In genomic region chr9:6247266-6247665, GRCh38 we compare ENCODE assay signal across 1 cellular context.
TF ChIP-seq lines count a peak whose summit lies in the region.

No MANE protein-coding gene starts in this region.

TF ChIP-seq in GM12878, 131 proteins besides CTCF, POLR2A, EP300 and RAD21:
- TF ChIP-seq ZNF384 (IDR thresholded peaks at IDR 0.05; ENCODE audit: borderline replicate concordance, low read depth, low read length) (no peak), GABPA (IDR thresholded peaks at IDR 0.05; ENCODE audit: low read depth) (no peak), MYB (IDR thresholded peaks at IDR 0.05; ENCODE audit: borderline replicate concordance, low read depth, low read length) (no peak), CBX3 (IDR thresholded peaks at IDR 0.05; ENCODE audit: borderline replicate concordance, low read depth) (no peak), EGR1 (IDR thresholded peaks at IDR 0.05; ENCODE audit: borderline replicate concordance in 1 of 2, low read depth in 2 of 2, low read length in 2 of 2) (no peak), MTA3 (IDR thresholded peaks at IDR 0.05; ENCODE audit: borderline replicate concordance, low read length) (no peak), RB1 (IDR thresholded peaks at IDR 0.05; ENCODE audit: borderline replicate concordance) (no peak), ZNF217 (IDR thresholded peaks at IDR 0.05) (no peak), IKZF2 (IDR thresholded peaks at IDR 0.05) (no peak)
